ENCODE assay signal across 9 cellular contexts in genomic region chr1:212488436-212489283, GRCh38. TPM values are rescaled to one million over a fixed set of nuclear protein-coding genes. Genes with fewer than 3 reads are reported as not detected.
DNase-seq lines count a peak whose midpoint lies in the region; ATAC-seq, FAIRE-seq and TF ChIP-seq lines count a peak whose summit lies in the region.
"Had no signal": no experiment of that assay in that cellular context is flagged by ENCODE, and none has a peak within 500 bp of the region (broad histone marks: within the 10 kb centered on the region; RNA-seq: fewer than 3 reads in every experiment).

No MANE protein-coding gene starts in this region.

- H4K91ac ChIP-seq in IMR-90 (ENCODE audit: insufficient read depth, low read depth, low read length) = no peak overlapping the region

- TF ChIP-seq RAD21 in IMR-90 (IDR thresholded peaks at IDR 0.05; ENCODE audit: low read length) = 0 out of 2 replicates have a peak, but pooled peaks have one; percentile 5

- TF ChIP-seq CTCF in IMR-90 (conservative IDR thresholded peaks at IDR 0.05; ENCODE audit: low read depth, low read length) = no peak
- no peak for TF ChIP-seq CTCF in keratinocyte (optimal IDR thresholded peaks at IDR 0.05 in 1 of 3, IDR thresholded peaks at IDR 0.05 in 1 of 3, conservative IDR thresholded peaks at IDR 0.05 in 1 of 3; ENCODE audit: extremely low read depth in 1 of 3, insufficient read depth in 2 of 3, low read length in 3 of 3)

- H2BK20ac ChIP-seq in IMR-90 (ENCODE audit: low read depth, low read length) = 0 out of 2 replicates have a peak overlapping the region, but pooled peaks have one; percentile 2

- H3K23ac ChIP-seq in IMR-90 (ENCODE audit: low read depth, low read length) = 0 out of 2 replicates have a peak overlapping the region, but pooled peaks have one; percentile 12

- peak overlapping the region; percentile 0; the same call in 1 of the 2 replicates for H4K5ac ChIP-seq in IMR-90 (ENCODE audit: low read depth, low read length)

- BruUV-seq in IMR-90 (replicated peaks; lab: Mats Ljungman, UMichigan) = no TSS peak

- 80% methylated on average over 1 of the region's 4 CpGs; no CpG with 5 or more reads in 1 of the 2 experiments for WGBS in IMR-90 (ENCODE audit: extremely low coverage in 2 of 2, insufficient read length in 1 of 2), 2 experiments

- H3K4me3 ChIP-seq in IMR-90 (ENCODE audit: insufficient read depth, low read depth, low read length) = no peak overlapping the region
- H3K4me3 ChIP-seq in keratinocyte (ENCODE audit: control insufficient read depth in 2 of 3, extremely low read depth in 1 of 3, insufficient read depth in 2 of 3, low read depth in 1 of 3, low read length in 3 of 3) = no peak overlapping the region
- H3K4me3 ChIP-seq: BLaER1 had no signal

- CTCF ChIA-PET in IMR-90 (lab: Yijun Ruan, JAX) = interaction anchor here (0.6 to 2.0 kb wide), 3 partner anchors 10 to 184 kb away, joined by 3 to 8 read pairs (median 4); no protein-coding TSS in a partner anchor

- no peak overlapping the region for H2BK15ac ChIP-seq in IMR-90 (ENCODE audit: low read depth, low read length)

- H3K79me2 ChIP-seq in keratinocyte (ENCODE audit: control insufficient read depth, insufficient read depth, low read length) = no peaks in the 10 kb centered on the region

- no peak overlapping the region for H2AK9ac ChIP-seq in IMR-90 (replicated peaks; ENCODE audit: low read depth, low read length, poor library complexity)

- H3K18ac ChIP-seq in IMR-90 (ENCODE audit: low read depth, low read length) = peak overlapping the region; percentile 6; the same call in 1 of the 2 replicates

- no peak overlapping the region for H3K9ac ChIP-seq in IMR-90 (ENCODE audit: low read depth, low read length)
- H3K9ac ChIP-seq in keratinocyte (ENCODE audit: control insufficient read depth, extremely low read depth, insufficient read depth, low read length) = peak overlapping the region; percentile 31
- H3K9ac ChIP-seq: BLaER1 had no signal

- H3K4me2 ChIP-seq in IMR-90 (ENCODE audit: low read depth, low read length) (no peak overlapping the region), keratinocyte (ENCODE audit: control insufficient read depth, extremely low read depth, insufficient read depth, low read depth, low read length) (no peak overlapping the region)
- H3K4me2 ChIP-seq: BLaER1 had no signal

- H3K27ac ChIP-seq in IMR-90 (ENCODE audit: insufficient read depth, low read length) = peak overlapping the region; percentile 40; the same call in 1 of the 2 replicates
- H3K27ac ChIP-seq in keratinocyte (ENCODE audit: control insufficient read depth, insufficient read depth, low read length) = no peak overlapping the region
- peak overlapping the region; percentile 68 for H3K27ac ChIP-seq in substantia nigra (ENCODE audit: low read depth, low read length, poor library complexity, severe bottlenecking)
- H3K27ac ChIP-seq: BLaER1 had no signal

- H2AK5ac ChIP-seq in IMR-90 (ENCODE audit: low read depth, low read length) = peak overlapping the region; percentile 55; the same call in 1 of the 2 replicates

- H3K27me3 ChIP-seq in IMR-90 (ENCODE audit: control insufficient read depth, insufficient read depth, low read length) (no peaks in the 10 kb centered on the region), keratinocyte (ENCODE audit: control insufficient read depth, extremely low read depth, insufficient read depth, low read length) (no peaks in the 10 kb centered on the region)
- H3K27me3 ChIP-seq: BLaER1 had no signal

- POLR2A ChIA-PET in IMR-90 (lab: Charles Lee; ENCODE audit: unreplicated experiment) = no interaction called here

- peak overlapping the region; percentile 62 for H3K14ac ChIP-seq in IMR-90 (replicated peaks; ENCODE audit: low read depth, low read length)

- H4K20me1 ChIP-seq in IMR-90 (ENCODE audit: insufficient read depth, low read length) (peaks cover 6% of the 10 kb centered on the region; the same call in 1 of the 2 replicates), keratinocyte (ENCODE audit: control insufficient read depth, extremely low read depth, insufficient read depth, low read length) (no peaks in the 10 kb centered on the region)
- H4K20me1 ChIP-seq: BLaER1 had no signal

- H4K8ac ChIP-seq in IMR-90 (ENCODE audit: low read depth in 2 of 2, low read length in 2 of 2) = peak overlapping the region in 1 of 2 experiments; percentile 1; a peak in 1 of 4 replicates

- H2BK5ac ChIP-seq in IMR-90 (ENCODE audit: low read depth, low read length, poor library complexity, severe bottlenecking) = no peak overlapping the region

- H2AFZ ChIP-seq in IMR-90 (replicated peaks; ENCODE audit: low read length, poor library complexity) (peak overlapping the region; percentile 19), keratinocyte (ENCODE audit: control insufficient read depth, low read length) (no peak overlapping the region)

- no peaks in the 10 kb centered on the region for H3K9me3 ChIP-seq in IMR-90 (ENCODE audit: control insufficient read depth, insufficient read depth, low read length)
- H3K9me3 ChIP-seq in keratinocyte (ENCODE audit: control insufficient read depth, low read depth, low read length) = no peaks in the 10 kb centered on the region
- H3K9me3 ChIP-seq: BLaER1 had no signal

- H3K36me3 ChIP-seq in IMR-90 (ENCODE audit: control insufficient read depth, insufficient read depth, low read length) (no peaks in the 10 kb centered on the region), keratinocyte (ENCODE audit: control insufficient read depth in 2 of 2, extremely low read depth in 1 of 2, insufficient read depth in 2 of 2, low read length in 2 of 2) (no peaks in the 10 kb centered on the region)
- H3K36me3 ChIP-seq: BLaER1 had no signal

- intact Hi-C loops in IMR-90 (cut with micrococcal nuclease) = no loop called here

- H3K4me1 ChIP-seq in IMR-90 (ENCODE audit: control insufficient read depth, insufficient read depth, low read length) = peaks cover 15% of the 10 kb centered on the region
- peaks cover 15% of the 10 kb centered on the region for H3K4me1 ChIP-seq in keratinocyte (ENCODE audit: control insufficient read depth, extremely low read depth, insufficient read depth, low read length)

- dilution Hi-C loops in IMR-90 (cut with HindIII; ENCODE audit: low sequenced_read_pairs, unreplicated experiment) = no loop called here
- dilution Hi-C loops in keratinocyte (cut with MboI; ENCODE audit: extremely low pct_ligation_motif_present, low sequenced_read_pairs) = no loop called here

- DNase-seq in NCI-H1436 (lab: John Stamatoyannopoulos, UW) (peak; percentile 58), NCI-H1436 treated with DMSO at 0.1 percent for 48 hours (lab: John Stamatoyannopoulos, UW) (no peak), IMR-90 (peak; percentile 97), amniotic epithelial cell (ENCODE audit: low read depth) (peak; percentile 91), keratinocyte (ENCODE audit: low read depth, low spot score) (no peak), substantia nigra (lab: John Stamatoyannopoulos, UW) (peak in 31 of 49 donors; percentile 6 to 81 (median 49)), NCI-H187 treated with DMSO at 0.1 percent for 48 hours (lab: John Stamatoyannopoulos, UW) (no peak)

- no peak for TF ChIP-seq POLR2A in IMR-90 (IDR thresholded peaks at IDR 0.05; ENCODE audit: low read depth, low read length)

- in situ Hi-C loops in IMR-90 (cut with MboI; ENCODE audit: low sequenced_read_pairs) = no loop called here

- H3K56ac ChIP-seq in IMR-90 (ENCODE audit: extremely low read depth, insufficient read depth, low read length) = no peak overlapping the region

- H3K4ac ChIP-seq in IMR-90 (ENCODE audit: low read depth, low read length) = peak overlapping the region; percentile 23; the same call in 1 of the 2 replicates

- H2BK120ac ChIP-seq in IMR-90 (ENCODE audit: low read depth, low read length) = peak overlapping the region; percentile 59; the same call in 1 of the 2 replicates

- peaks cover 17% of the 10 kb centered on the region; the same call in 1 of the 2 replicates for H3K9me1 ChIP-seq in IMR-90 (ENCODE audit: insufficient read depth, low read length)
- H3K9me1 ChIP-seq in keratinocyte (ENCODE audit: control insufficient read depth, extremely low read depth, insufficient read depth, low read length) = no peaks in the 10 kb centered on the region

- ATAC-seq in GM21390 (IDR thresholded peaks at IDR 0.05; ENCODE audit: unreplicated experiment) (peak; percentile 67), IMR-90 (ENCODE audit: low read depth) (peak; percentile 15)

- H3K79me1 ChIP-seq in IMR-90 (ENCODE audit: low read depth in 1 of 2, low read length in 2 of 2) = no peaks in the 10 kb centered on the region

- no peak for FAIRE-seq in keratinocyte (lab: Jason Lieb, UNC)

TF ChIP-seq in IMR-90, 13 proteins besides CTCF, POLR2A, EP300 and RAD21 (continues in another document):
- TF ChIP-seq MXI1 (IDR thresholded peaks at IDR 0.05; ENCODE audit: borderline replicate concordance, low read depth, low read length) (no peak), BHLHE40 (IDR thresholded peaks at IDR 0.05; ENCODE audit: low read depth, low read length) (peak; percentile 45), NFE2L2 (IDR thresholded peaks at IDR 0.05; ENCODE audit: low read depth, low read length) (peak; percentile 92), SMC3 (IDR thresholded peaks at IDR 0.05; ENCODE audit: low read depth, low read length) (no peak), RFX5 (IDR thresholded peaks at IDR 0.05; ENCODE audit: low read depth, low read length) (no peak), MAFK (IDR thresholded peaks at IDR 0.05; ENCODE audit: low read depth, low read length) (no peak; the same call in 1 of the 2 replicates), RCOR1 (IDR thresholded peaks at IDR 0.05; ENCODE audit: insufficient replicate concordance, low read length) (no peak)
- TF ChIP-seq, protein P1, sequence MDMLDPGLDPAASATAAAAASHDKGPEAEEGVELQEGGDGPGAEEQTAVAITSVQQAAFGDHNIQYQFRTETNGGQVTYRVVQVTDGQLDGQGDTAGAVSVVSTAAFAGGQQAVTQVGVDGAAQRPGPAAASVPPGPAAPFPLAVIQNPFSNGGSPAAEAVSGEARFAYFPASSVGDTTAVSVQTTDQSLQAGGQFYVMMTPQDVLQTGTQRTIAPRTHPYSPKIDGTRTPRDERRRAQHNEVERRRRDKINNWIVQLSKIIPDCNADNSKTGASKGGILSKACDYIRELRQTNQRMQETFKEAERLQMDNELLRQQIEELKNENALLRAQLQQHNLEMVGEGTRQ (IDR thresholded peaks at IDR 0.05; ENCODE audit: low read depth, low read length) = peak; percentile 95

RNA-seq across cellular contexts. Expression of gene NENF, which starts 55.9 kb away (rescaled TPM):
- 15.0 and 16.0 TPM in 2 replicates for total RNA-seq in IMR-90 (2012; rRNA removed)
- polyA plus RNA-seq in IMR-90 (2012; rRNA removed) = 40.4 and 50.6 TPM in 2 replicates
- 42.0 and 55.1 TPM in 2 replicates for polyA plus RNA-seq in IMR-90 (2012; cell fraction: cytosol; rRNA removed)
- polyA plus RNA-seq in IMR-90 (2012; cell fraction: nucleus; rRNA removed; ENCODE audit: low replicate concordance) = 11.2 and 13.0 TPM in 2 replicates
- 37.8 to 72.2 TPM (median 65.6 TPM) in 3 replicates for polyA plus RNA-seq in keratinocyte
- 51.0 TPM for polyA plus RNA-seq in keratinocyte (2011; ENCODE audit: low read depth)
- polyA plus RNA-seq in keratinocyte (2011; cell fraction: cytosol; rRNA removed) = 48.5 and 56.2 TPM in 2 replicates
- 13.9 and 14.0 TPM in 2 replicates for polyA plus RNA-seq in keratinocyte (2011; cell fraction: nucleus; rRNA removed)
- 45.7 and 68.9 TPM in 2 replicates for polyA plus RNA-seq in keratinocyte (2012; ENCODE audit: low replicate concordance)
- polyA minus RNA-seq in keratinocyte = 14.9 to 21.2 TPM (median 20.1 TPM) in 3 replicates
- 32.8 TPM for polyA minus RNA-seq in keratinocyte (2011; cell fraction: cytosol; rRNA and poly(A)+ RNA removed)
- polyA minus RNA-seq in keratinocyte (2011; cell fraction: nucleus; rRNA and poly(A)+ RNA removed) = 3.7 and 5.5 TPM in 2 replicates

Comparison
In these comparisons a context has a peak if more than half of its experiments do, and no peak if none do; other contexts are left out.
1. DNase-seq: peak in NCI-H1436 (single experiment), IMR-90 (single experiment), amniotic epithelial cell (single experiment) and substantia nigra (31 of 49); none in NCI-H1436 treated with DMSO at 0.1 percent for 48 hours (single experiment), keratinocyte (single experiment) and NCI-H187 treated with DMSO at 0.1 percent for 48 hours (single experiment).